ENCODE assay signal across 9 cellular contexts in the genomic region with DNA sequence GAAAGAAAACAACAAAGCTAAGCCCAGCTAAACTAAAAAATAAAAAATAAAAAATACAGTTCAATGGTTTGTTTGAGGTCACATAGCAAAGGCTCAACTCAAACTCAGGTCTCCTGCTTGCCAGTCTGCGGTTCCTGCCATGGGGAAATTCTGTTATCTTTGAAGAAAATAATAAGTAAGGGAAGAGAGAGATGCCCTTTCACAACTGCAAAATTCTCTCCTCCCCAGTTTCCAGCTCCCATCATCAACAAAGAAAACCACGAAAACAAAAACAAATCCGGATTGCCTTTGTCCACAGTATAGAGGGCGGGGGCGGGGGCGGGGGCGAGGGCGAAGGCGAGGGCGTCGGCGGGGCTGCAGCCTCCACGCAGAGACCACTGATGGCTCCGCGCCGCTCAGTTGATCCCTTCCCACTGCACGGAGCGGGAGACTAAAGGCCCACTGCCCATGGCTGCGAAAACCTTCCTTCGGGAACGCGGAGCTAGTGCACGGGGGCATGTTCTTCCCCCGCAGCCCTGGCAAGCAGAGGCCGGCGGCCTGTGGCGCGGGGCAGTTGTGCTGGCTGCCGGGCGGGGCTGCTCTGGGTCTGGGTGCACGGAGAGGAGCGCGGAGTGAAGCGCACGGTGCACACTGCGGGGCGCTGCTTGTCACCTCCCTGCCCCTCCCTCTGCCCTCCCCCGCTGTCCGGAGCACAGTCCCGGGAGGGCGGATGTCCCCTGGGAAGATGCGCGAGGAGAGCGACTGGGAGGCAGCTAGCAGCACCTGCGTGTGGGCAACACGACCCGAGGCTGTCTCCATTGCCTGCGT. TPM values are rescaled to one million over a fixed set of nuclear protein-coding genes. Genes with fewer than 3 reads are reported as not detected.
DNase-seq lines count a peak whose midpoint lies in the region; ATAC-seq and TF ChIP-seq lines count a peak whose summit lies in the region.
"Had no signal": no experiment of that assay in that cellular context is flagged by ENCODE, and none has a peak within 500 bp of the region (broad histone marks: within the 10 kb centered on the region; RNA-seq: fewer than 3 reads in every experiment).

No MANE protein-coding gene starts in this region.

- peak; percentile 70 for ATAC-seq in HG03103 (IDR thresholded peaks at IDR 0.05; ENCODE audit: low read depth, unreplicated experiment)

- DNase-seq in NCI-H2081 (lab: John Stamatoyannopoulos, UW): peak; percentile 65 to 66
- DNase-seq in NCI-H2081 treated with DMSO at 0.1 percent for 48 hours (lab: John Stamatoyannopoulos, UW): no peak
- peak; percentile 84 for DNase-seq in NCI-H774 (lab: John Stamatoyannopoulos, UW)
- DNase-seq in left ventricle myocardium inferior: peak; percentile 64
- no peak for DNase-seq in activated gamma-delta T cell treated with Interleukin-2 at 50 U/mL for 16 hours

- H3K27me3 ChIP-seq in left ventricle myocardium inferior (ENCODE audit: low read depth) (no peaks in the 10 kb centered on the region), parathyroid adenoma (ENCODE audit: control insufficient read depth, insufficient read depth, low read length) (no peaks in the 10 kb centered on the region)

- TF ChIP-seq CTCF in left ventricle myocardium inferior (IDR thresholded peaks at IDR 0.05; ENCODE audit: borderline replicate concordance) (no peak), parathyroid adenoma (IDR thresholded peaks at IDR 0.05) (no peak)

- H3K36me3 ChIP-seq in left ventricle myocardium inferior: no peaks in the 10 kb centered on the region
- H3K36me3 ChIP-seq in parathyroid adenoma (ENCODE audit: control insufficient read depth, insufficient read depth, low read length): no peaks in the 10 kb centered on the region

- H3K4me2 ChIP-seq in parathyroid adenoma (ENCODE audit: low read length): peak overlapping the region; percentile 78

- H3K4me3 ChIP-seq in left ventricle myocardium inferior (peak overlapping the region; percentile 75), parathyroid adenoma (ENCODE audit: low read depth, low read length) (peak overlapping the region; percentile 47)

- peak overlapping the region; percentile 72 for H3K27ac ChIP-seq in angular gyrus (ENCODE audit: low read depth, low read length)
- no peak overlapping the region for H3K27ac ChIP-seq in left ventricle myocardium inferior (replicated peaks)
- H3K27ac ChIP-seq in parathyroid adenoma: no peak overlapping the region
- H3K27ac ChIP-seq: C4-2B had no signal

- intact Hi-C loops in left ventricle myocardium inferior (cut with micrococcal nuclease): no loop called here

- H3K79me2 ChIP-seq in parathyroid adenoma: no peaks in the 10 kb centered on the region

- H3K9me3 ChIP-seq in left ventricle myocardium inferior (replicated peaks) (no peaks in the 10 kb centered on the region), parathyroid adenoma (ENCODE audit: control insufficient read depth, low read length) (no peaks in the 10 kb centered on the region)

- peaks cover 19% of the 10 kb centered on the region for H3K4me1 ChIP-seq in left ventricle myocardium inferior
- no peaks in the 10 kb centered on the region for H3K4me1 ChIP-seq in parathyroid adenoma

- H2AFZ ChIP-seq in parathyroid adenoma: peak overlapping the region; percentile 89

- no peak overlapping the region for H3K9ac ChIP-seq in parathyroid adenoma

RNA-seq across cellular contexts. Expression of gene TPD52L1, which starts 54.2 kb away (rescaled TPM):
- total RNA-seq in left ventricle myocardium inferior: 64.0 TPM

Comparison
In these comparisons a context has a peak if more than half of its experiments do, and no peak if none do; other contexts are left out.
1. DNase-seq: peak in NCI-H2081 (2 of 2), NCI-H774 (single experiment) and left ventricle myocardium inferior (single experiment); none in NCI-H2081 treated with DMSO at 0.1 percent for 48 hours (single experiment) and activated gamma-delta T cell treated with Interleukin-2 at 50 U/mL for 16 hours (single experiment).